ENCODE assay signal across 8 cellular contexts in the genomic region with DNA sequence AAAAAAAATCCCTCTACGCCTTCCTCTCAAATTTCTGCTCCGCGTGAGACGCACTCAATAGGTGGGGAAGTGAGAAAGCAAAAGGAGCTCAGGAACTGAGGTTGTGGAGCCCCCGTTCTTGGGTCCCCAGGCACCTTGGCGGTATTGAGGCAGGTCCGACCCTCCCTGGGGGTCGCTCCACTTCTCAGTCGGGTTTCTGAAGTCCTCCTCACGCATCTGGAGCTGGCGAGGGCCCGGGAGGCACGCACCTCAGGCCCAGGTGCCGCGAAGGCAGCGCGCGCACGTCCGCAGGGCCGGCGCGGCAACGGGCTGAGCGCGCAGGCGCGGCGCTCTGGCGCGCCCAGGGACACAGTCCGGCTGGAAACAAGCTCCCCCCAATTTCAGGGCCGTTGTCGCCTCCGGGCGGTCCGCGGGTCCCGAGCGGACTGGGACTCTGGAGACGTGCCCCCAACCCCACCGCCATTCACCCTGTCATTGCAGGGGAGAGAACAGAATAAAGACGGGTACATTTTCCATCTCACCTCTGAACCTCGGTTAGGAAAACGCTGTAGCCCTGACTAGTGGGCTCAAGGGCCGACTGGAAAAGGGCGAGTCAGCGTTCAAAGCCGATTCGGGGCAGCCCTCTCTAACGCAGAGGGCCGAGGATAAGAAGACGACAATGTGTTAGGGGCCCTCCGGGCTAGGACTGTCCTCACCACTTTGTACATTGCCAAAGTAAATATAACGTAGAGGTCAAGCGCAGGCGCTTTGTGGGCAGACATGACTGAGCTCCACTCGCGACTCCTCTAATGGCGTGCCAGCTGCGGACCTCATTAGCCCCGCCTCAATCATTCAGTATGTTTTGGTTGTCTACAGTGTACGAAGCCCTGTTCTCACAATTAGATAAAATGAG. TPM values are rescaled to one million over a fixed set of nuclear protein-coding genes. Genes with fewer than 3 reads are reported as not detected.
A peak's percentile ranks its signal among the peaks of the same experiment; 100 is the strongest.
DNase-seq lines count a peak whose midpoint lies in the region; ATAC-seq, FAIRE-seq and TF ChIP-seq lines count a peak whose summit lies in the region.

A gene with protein sequence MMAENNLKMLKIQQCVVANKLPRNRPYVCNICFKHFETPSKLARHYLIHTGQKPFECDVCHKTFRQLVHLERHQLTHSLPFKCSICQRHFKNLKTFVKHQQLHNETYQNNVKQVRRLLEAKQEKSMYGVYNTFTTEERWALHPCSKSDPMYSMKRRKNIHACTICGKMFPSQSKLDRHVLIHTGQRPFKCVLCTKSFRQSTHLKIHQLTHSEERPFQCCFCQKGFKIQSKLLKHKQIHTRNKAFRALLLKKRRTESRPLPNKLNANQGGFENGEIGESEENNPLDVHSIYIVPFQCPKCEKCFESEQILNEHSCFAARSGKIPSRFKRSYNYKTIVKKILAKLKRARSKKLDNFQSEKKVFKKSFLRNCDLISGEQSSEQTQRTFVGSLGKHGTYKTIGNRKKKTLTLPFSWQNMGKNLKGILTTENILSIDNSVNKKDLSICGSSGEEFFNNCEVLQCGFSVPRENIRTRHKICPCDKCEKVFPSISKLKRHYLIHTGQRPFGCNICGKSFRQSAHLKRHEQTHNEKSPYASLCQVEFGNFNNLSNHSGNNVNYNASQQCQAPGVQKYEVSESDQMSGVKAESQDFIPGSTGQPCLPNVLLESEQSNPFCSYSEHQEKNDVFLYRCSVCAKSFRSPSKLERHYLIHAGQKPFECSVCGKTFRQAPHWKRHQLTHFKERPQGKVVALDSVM (minus strand): TSS at position 306 of the 892 bp plus-strand sequence. CDS start 4,853 bp downstream, outside the sequence.

- TF ChIP-seq CTCF in GM13976 (IDR thresholded peaks at IDR 0.05; ENCODE audit: borderline replicate concordance, control extremely low read depth, extremely low read depth, insufficient read depth, missing control alignments): no peak

- H3K4me1 Mint-ChIP-seq in T-helper 17 cell: peaks cover 20% of the 10 kb centered on the region

- no peaks in the 10 kb centered on the region for H3K27me3 Mint-ChIP-seq in T-helper 17 cell

- in situ Hi-C loops in GM13976 (cut with MboI; ENCODE audit: low sequenced_read_pairs, unreplicated experiment): no loop called here

- H3K9me3 ChIP-seq in T-helper 17 cell (ENCODE audit: control insufficient read depth, low read length, poor library complexity, severe bottlenecking): no peaks in the 10 kb centered on the region

- DNase-seq in GM13976 (ENCODE audit: low spot score): peak; percentile 88
- peak; percentile 79 for DNase-seq in NCI-H1417 treated with DMSO at 0.1 percent for 48 hours (lab: John Stamatoyannopoulos, UW)
- DNase-seq in T-helper 17 cell: peak; percentile 72 to 83 (median 74)
- peak in 55 of 56 donors; percentile 29 to 88 (median 72) for DNase-seq in amygdala (lab: John Stamatoyannopoulos, UW)
- DNase-seq in left ventricle myocardium superior: peak; percentile 85
- peak; percentile 49 for DNase-seq in pulmonary artery endothelial cell (ENCODE audit: low read depth, low spot score)
- peak; percentile 84 for DNase-seq in urothelium cell line (ENCODE audit: low spot score)

- intact Hi-C loops in left ventricle myocardium superior (cut with micrococcal nuclease): no loop called here

- peak within 1 kb of the TSS; percentile 98 for H3K27ac Mint-ChIP-seq in T-helper 17 cell

- ATAC-seq in HG02763 (IDR thresholded peaks at IDR 0.05; ENCODE audit: unreplicated experiment): peak; percentile 78
- ATAC-seq in T-helper 17 cell: peak; percentile 88
- ATAC-seq in left ventricle myocardium superior: peak; percentile 94

- peak; percentile 9 for FAIRE-seq in urothelium cell line (lab: Jason Lieb, UNC)

- no peaks in the 10 kb centered on the region for H3K36me3 Mint-ChIP-seq in T-helper 17 cell (ENCODE audit: low read depth)

- H3K4me3 Mint-ChIP-seq in T-helper 17 cell: peak within 1 kb of the TSS; percentile 96

RNA-seq across cellular contexts. Expression of the gene that starts here (rescaled TPM):
- 10 to 100 TPM; 33.1 to 39.3 TPM for total RNA-seq in T-helper 17 cell
- 57.1 TPM for total RNA-seq in left ventricle myocardium superior
- total RNA-seq in pulmonary artery endothelial cell: 36.9 and 40.7 TPM in 2 replicates

Comparison
In these comparisons a context has a peak if more than half of its experiments do, and no peak if none do; other contexts are left out.
1. Peak in every context shown above with its lines: DNase-seq and ATAC-seq.